ENCODE assay signal across 8 cellular contexts in genomic region chr2:176188218-176188968, GRCh38. TPM values are rescaled to one million over a fixed set of nuclear protein-coding genes. Genes with fewer than 3 reads are reported as not detected.
DNase-seq lines count a peak whose midpoint lies in the region; ATAC-seq and TF ChIP-seq lines count a peak whose summit lies in the region.

HOXD1 (plus strand) TSS chr2:176188668; CDS start chr2:176188802, 134 bp downstream.

- no peaks in the 10 kb centered on the region for H3K79me2 ChIP-seq in MM.1S (ENCODE audit: low read length)

- peak; percentile 44 to 63 for ATAC-seq in activated naive CD4-positive, alpha-beta T cell treated with anti-CD3 and anti-CD28 coated beads, Interleukin-2, amount 50 U/mL, for 72 hours
- ATAC-seq in left cardiac atrium (peak; percentile 56 to 74), GM18907 (IDR thresholded peaks at IDR 0.05; ENCODE audit: unreplicated experiment) (no peak)

- peak within 1 kb of the TSS; percentile 73 for H3K4me3 ChIP-seq in MM.1S (ENCODE audit: low read length)

- peak within 1 kb of the TSS; percentile 73 for H3K4me2 ChIP-seq in MM.1S (ENCODE audit: low read depth, low read length)

- no peaks in the 10 kb centered on the region for H3K27me3 ChIP-seq in MM.1S (replicated peaks; ENCODE audit: insufficient read depth, low read length)

- no peaks in the 10 kb centered on the region for H4K20me1 ChIP-seq in MM.1S (ENCODE audit: insufficient read depth, low read length)

- intact Hi-C loops in left cardiac atrium (cut with DNase I), result no loop called here

- no peaks in the 10 kb centered on the region for H3F3A ChIP-seq in MM.1S (ENCODE audit: insufficient read depth, low read length)

- no peaks in the 10 kb centered on the region for H3K9me2 ChIP-seq in MM.1S (replicated peaks; ENCODE audit: insufficient read depth, low read length)

- H3K9me3 ChIP-seq in MM.1S (replicated peaks; ENCODE audit: insufficient read depth, low read length), result no peaks in the 10 kb centered on the region

- DNase-seq in NCI-H2227 (lab: John Stamatoyannopoulos, UW; ENCODE audit: unreplicated experiment) (peak; percentile 23), NCI-H2227 treated with DMSO at 0.1 percent for 48 hours (lab: John Stamatoyannopoulos, UW) (no peak), MM.1S (peak; percentile 40), left cardiac atrium (no peak), pons (ENCODE audit: low spot score) (peak; percentile 82), cerebellar nuclear complex (lab: John Stamatoyannopoulos, UW) (no peak)
- DNase-seq in activated naive CD4-positive, alpha-beta T cell treated with anti-CD3 and anti-CD28 coated beads, Interleukin-2, amount 50 U/mL, for 72 hours (ENCODE audit: low spot score in 2 of 2), result peak in 1 of 2 donors; percentile 8

- TF ChIP-seq CTCF in MM.1S (IDR thresholded peaks at IDR 0.05; ENCODE audit: low read length), result no peak

- H2AFZ ChIP-seq in MM.1S (ENCODE audit: low read length), result peak within 1 kb of the TSS; percentile 83

- H3K36me3 ChIP-seq in MM.1S (replicated peaks; ENCODE audit: insufficient read depth, low read length), result no peaks in the 10 kb centered on the region

- no peak within 1 kb of the TSS for H3K27ac Mint-ChIP-seq in activated naive CD4-positive, alpha-beta T cell treated with anti-CD3 and anti-CD28 coated beads, Interleukin-2, amount 50 U/mL, for 72 hours

- no peak within 1 kb of the TSS for H3K27ac ChIP-seq in MM.1S (ENCODE audit: low read length)

- H3K9ac ChIP-seq in MM.1S (ENCODE audit: low read length), result no peak within 1 kb of the TSS

- H3K36me3 Mint-ChIP-seq in activated naive CD4-positive, alpha-beta T cell treated with anti-CD3 and anti-CD28 coated beads, Interleukin-2, amount 50 U/mL, for 72 hours, result peaks cover 18% of the 10 kb centered on the region in 2 donors

- no peaks in the 10 kb centered on the region for H3K4me1 ChIP-seq in MM.1S (ENCODE audit: low read length)

- H3K9me3 Mint-ChIP-seq in activated naive CD4-positive, alpha-beta T cell treated with anti-CD3 and anti-CD28 coated beads, Interleukin-2, amount 50 U/mL, for 72 hours, result no peaks in the 10 kb centered on the region

RNA-seq across cellular contexts. Expression of gene HOXD1, which starts in this region (rescaled TPM):
- total RNA-seq in activated naive CD4-positive, alpha-beta T cell treated with anti-CD3 and anti-CD28 coated beads, Interleukin-2, amount 50 U/mL, for 72 hours, result not detected
- total RNA-seq in left cardiac atrium, result under 1 TPM in 1 of 2 donors, not detected in 1; 0.21 TPM

Comparison
In these comparisons a context has a peak if more than half of its experiments do, and no peak if none do; other contexts are left out.
1. DNase-seq: peak in NCI-H2227 (single experiment), MM.1S (single experiment) and pons (single experiment); none in NCI-H2227 treated with DMSO at 0.1 percent for 48 hours (single experiment), left cardiac atrium (single experiment) and cerebellar nuclear complex (0 of 2).
2. Peak in ATAC-seq in activated naive CD4-positive, alpha-beta T cell treated with anti-CD3 and anti-CD28 coated beads, Interleukin-2, amount 50 U/mL, for 72 hours; RNA of the gene not detected or under 1 TPM.
3. Peak in ATAC-seq in left cardiac atrium; RNA of the gene not detected or under 1 TPM.